ENCODE assay signal across 1 cellular context in the genomic region with DNA sequence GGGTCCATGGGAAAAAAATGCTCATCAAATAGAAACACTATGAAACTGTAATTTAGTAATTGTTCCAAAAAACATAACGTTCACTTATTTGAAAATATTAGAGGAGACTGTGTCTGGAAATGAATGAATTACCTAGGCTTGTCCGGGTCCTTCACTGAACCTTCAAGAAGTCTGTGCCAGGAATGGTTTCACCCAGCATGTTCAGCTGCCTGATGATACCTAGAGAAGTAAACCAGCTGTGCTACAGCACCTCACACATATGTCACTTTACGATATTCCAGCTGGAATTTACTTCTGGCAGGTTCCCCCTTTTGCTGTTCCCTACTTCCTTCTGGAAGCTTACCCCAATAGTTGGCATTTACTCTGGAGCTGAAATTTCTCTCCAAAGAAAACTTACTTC.
TF ChIP-seq lines count a peak whose summit lies in the region.

No MANE protein-coding gene starts in this region.

TF ChIP-seq in IMR-90, 13 proteins besides CTCF, POLR2A, EP300 and RAD21:
- TF ChIP-seq MXI1 (IDR thresholded peaks at IDR 0.05; ENCODE audit: borderline replicate concordance, low read depth, low read length) (no peak), FOS (IDR thresholded peaks at IDR 0.05; ENCODE audit: low read depth, low read length) (no peak), CHD1 (IDR thresholded peaks at IDR 0.05; ENCODE audit: low read depth, low read length) (no peak), SMC3 (IDR thresholded peaks at IDR 0.05; ENCODE audit: low read depth, low read length) (no peak), MAZ (IDR thresholded peaks at IDR 0.05; ENCODE audit: borderline replicate concordance, low read depth, low read length) (no peak), RFX5 (IDR thresholded peaks at IDR 0.05; ENCODE audit: low read depth, low read length) (no peak), NFE2L2 (IDR thresholded peaks at IDR 0.05; ENCODE audit: low read depth, low read length) (no peak), CEBPB (IDR thresholded peaks at IDR 0.05; ENCODE audit: low read depth, low read length) (no peak), BHLHE40 (IDR thresholded peaks at IDR 0.05; ENCODE audit: low read depth, low read length) (no peak)
- TF ChIP-seq, protein P1, sequence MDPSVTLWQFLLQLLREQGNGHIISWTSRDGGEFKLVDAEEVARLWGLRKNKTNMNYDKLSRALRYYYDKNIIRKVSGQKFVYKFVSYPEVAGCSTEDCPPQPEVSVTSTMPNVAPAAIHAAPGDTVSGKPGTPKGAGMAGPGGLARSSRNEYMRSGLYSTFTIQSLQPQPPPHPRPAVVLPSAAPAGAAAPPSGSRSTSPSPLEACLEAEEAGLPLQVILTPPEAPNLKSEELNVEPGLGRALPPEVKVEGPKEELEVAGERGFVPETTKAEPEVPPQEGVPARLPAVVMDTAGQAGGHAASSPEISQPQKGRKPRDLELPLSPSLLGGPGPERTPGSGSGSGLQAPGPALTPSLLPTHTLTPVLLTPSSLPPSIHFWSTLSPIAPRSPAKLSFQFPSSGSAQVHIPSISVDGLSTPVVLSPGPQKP (IDR thresholded peaks at IDR 0.05; ENCODE audit: borderline replicate concordance, low read depth, low read length): no peak
- TF ChIP-seq, protein P2, sequence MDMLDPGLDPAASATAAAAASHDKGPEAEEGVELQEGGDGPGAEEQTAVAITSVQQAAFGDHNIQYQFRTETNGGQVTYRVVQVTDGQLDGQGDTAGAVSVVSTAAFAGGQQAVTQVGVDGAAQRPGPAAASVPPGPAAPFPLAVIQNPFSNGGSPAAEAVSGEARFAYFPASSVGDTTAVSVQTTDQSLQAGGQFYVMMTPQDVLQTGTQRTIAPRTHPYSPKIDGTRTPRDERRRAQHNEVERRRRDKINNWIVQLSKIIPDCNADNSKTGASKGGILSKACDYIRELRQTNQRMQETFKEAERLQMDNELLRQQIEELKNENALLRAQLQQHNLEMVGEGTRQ (IDR thresholded peaks at IDR 0.05; ENCODE audit: low read depth, low read length): no peak
